In the genomic region with DNA sequence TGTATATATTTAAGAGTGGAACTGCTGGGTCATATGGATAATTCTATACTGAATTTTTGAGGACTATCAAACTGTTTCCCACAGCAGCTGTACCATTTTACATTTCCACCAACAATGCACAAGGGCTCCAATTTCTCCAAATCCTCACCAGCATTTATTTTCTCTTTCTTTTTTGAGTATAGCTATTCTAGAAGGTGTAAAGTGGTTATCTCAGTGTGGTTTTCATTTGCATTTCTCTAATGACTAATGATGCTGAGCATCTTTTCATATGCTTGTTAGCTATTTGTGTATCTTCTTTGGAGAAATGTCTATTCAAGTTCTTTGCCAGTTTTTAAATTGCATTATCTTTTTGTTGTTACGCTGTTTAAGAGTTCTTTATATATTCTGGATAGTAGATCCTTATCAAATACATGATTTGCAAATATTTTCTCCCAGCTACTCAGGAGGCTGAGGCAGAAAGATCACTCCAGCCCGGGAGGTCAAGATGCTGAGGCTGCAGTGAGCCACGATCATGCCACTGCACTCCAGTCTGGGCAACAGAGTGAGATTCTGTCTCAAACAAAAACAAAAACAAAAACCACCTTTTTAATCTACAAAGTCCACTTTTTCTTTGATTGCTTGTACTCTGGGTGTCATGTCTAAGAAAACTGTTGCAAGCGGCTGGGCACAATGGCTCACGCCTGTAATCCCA, we compare ENCODE assay signal across 12 cellular contexts. TPM values are rescaled to one million over a fixed set of nuclear protein-coding genes. Genes with fewer than 3 reads are reported as not detected.
DNase-seq lines count a peak whose midpoint lies in the region; ATAC-seq and TF ChIP-seq lines count a peak whose summit lies in the region.
"Had no signal": no experiment of that assay in that cellular context is flagged by ENCODE, and none has a peak within 500 bp of the region (broad histone marks: within the 10 kb centered on the region; RNA-seq: fewer than 3 reads in every experiment).

No MANE protein-coding gene starts in this region.

- peak overlapping the region; percentile 27 for H3K27ac Mint-ChIP-seq in CD8-positive, alpha-beta T cell
- H3K27ac Mint-ChIP-seq: activated naive CD4-positive, alpha-beta T cell treated with anti-CD3 and anti-CD28 coated beads, Interleukin-2, amount 50 U/mL, for 24 hours; HFFc6 had no signal

- no peak for DNase-seq in CD8-positive, alpha-beta T cell
- DNase-seq in NCI-H1048 (lab: John Stamatoyannopoulos, UW) = no peak
- DNase-seq in HAP-1 (ENCODE audit: low spot score in 2 of 2) = no peak
- DNase-seq in NCI-H1694 treated with DMSO at 0.1 percent for 48 hours (lab: John Stamatoyannopoulos, UW) = no peak
- no peak for DNase-seq in inferior parietal cortex (ENCODE audit: extremely low spot score)
- DNase-seq: HFFc6, NCI-H1105 treated with DMSO at 0.1 percent for 48 hours had no signal

- H3K27me3 Mint-ChIP-seq in CD8-positive, alpha-beta T cell (ENCODE audit: low read depth) = no peaks in the 10 kb centered on the region
- H3K27me3 Mint-ChIP-seq: activated naive CD4-positive, alpha-beta T cell treated with anti-CD3 and anti-CD28 coated beads, Interleukin-2, amount 50 U/mL, for 24 hours had no signal

- intact Hi-C loops in CD8-positive, alpha-beta T cell (cut with DNase I, micrococcal nuclease) = no loop called here

- H3K36me3 Mint-ChIP-seq in CD8-positive, alpha-beta T cell = peaks cover 72% of the 10 kb centered on the region

- no peaks in the 10 kb centered on the region for H3K27me3 ChIP-seq in CD8-positive, alpha-beta T cell (ENCODE audit: insufficient read depth, low read length)
- H3K27me3 ChIP-seq in HAP-1 (ENCODE audit: low read depth) = no peaks in the 10 kb centered on the region

- no peak overlapping the region for H3K27ac ChIP-seq in CD8-positive, alpha-beta T cell (ENCODE audit: low read depth, low read length)

- no peaks in the 10 kb centered on the region for H3K9me3 Mint-ChIP-seq in CD8-positive, alpha-beta T cell
- H3K9me3 Mint-ChIP-seq: activated naive CD4-positive, alpha-beta T cell treated with anti-CD3 and anti-CD28 coated beads, Interleukin-2, amount 50 U/mL, for 24 hours; HFFc6 had no signal

- H3K4me3 Mint-ChIP-seq in CD8-positive, alpha-beta T cell = no peak overlapping the region
- H3K4me3 Mint-ChIP-seq: activated naive CD4-positive, alpha-beta T cell treated with anti-CD3 and anti-CD28 coated beads, Interleukin-2, amount 50 U/mL, for 24 hours; HFFc6 had no signal

- POLR2A ChIA-PET in CD8-positive, alpha-beta T cell (lab: Charles Lee) = interaction anchor here (0.7 to 1.1 kb wide), 2 partner anchors 13 to 16 kb away, joined by 3 read pairs; no protein-coding TSS in a partner anchor

- ATAC-seq in CD8-positive, alpha-beta T cell = no peak
- ATAC-seq in GM19324 (IDR thresholded peaks at IDR 0.05; ENCODE audit: low FRiP score, unreplicated experiment) = peak; percentile 93
- peak; percentile 93 for ATAC-seq in HG02798 (IDR thresholded peaks at IDR 0.05; ENCODE audit: poor library complexity, unreplicated experiment)
- ATAC-seq in HG03521 (IDR thresholded peaks at IDR 0.05; ENCODE audit: unreplicated experiment) = peak; percentile 87
- ATAC-seq: sciatic nerve had no signal

- peaks cover 56% of the 10 kb centered on the region for H3K4me1 Mint-ChIP-seq in CD8-positive, alpha-beta T cell (ENCODE audit: low read depth)

- no peaks in the 10 kb centered on the region for H3K9me3 ChIP-seq in CD8-positive, alpha-beta T cell (ENCODE audit: low read length)
- no peaks in the 10 kb centered on the region for H3K9me3 ChIP-seq in HAP-1

- no peaks in the 10 kb centered on the region for H3K36me3 ChIP-seq in CD8-positive, alpha-beta T cell (ENCODE audit: insufficient read depth, low read length)
- H3K36me3 ChIP-seq in HAP-1 (replicated peaks) = peaks cover 41% of the 10 kb centered on the region

- H3K4me3 ChIP-seq in CD8-positive, alpha-beta T cell (ENCODE audit: low read depth, low read length) = no peak overlapping the region
- H3K4me3 ChIP-seq in HAP-1 = no peak overlapping the region

- CTCF ChIA-PET in CD8-positive, alpha-beta T cell (lab: Charles Lee) = interaction anchor here (0.6 to 1.0 kb wide), 2 partner anchors 18 to 225 kb away, joined by 3 read pairs; no protein-coding TSS in a partner anchor

- no peak for TF ChIP-seq CTCF in CD8-positive, alpha-beta T cell (IDR thresholded peaks at IDR 0.05)

- peaks cover 18% of the 10 kb centered on the region for H3K4me1 ChIP-seq in CD8-positive, alpha-beta T cell (ENCODE audit: insufficient read depth, low read length)
- no peaks in the 10 kb centered on the region for H3K4me1 ChIP-seq in HAP-1

- in situ Hi-C loops in HAP-1 (cut with MboI; ENCODE audit: low sequenced_read_pairs) = no loop called here

RNA-seq across cellular contexts. Expression of gene GTF2A1, which starts 32.8 kb away (rescaled TPM):
- 10 to 100 TPM; 12.6 to 14.6 TPM for total RNA-seq in CD8-positive, alpha-beta T cell
